8 cellular contexts compared by ENCODE assay signal in genomic region chr7:134885967-134886352, GRCh38.
DNase-seq lines count a peak whose midpoint lies in the region; ATAC-seq and TF ChIP-seq lines count a peak whose summit lies in the region.

No MANE protein-coding gene starts in this region.

- TF ChIP-seq EP300 in esophagus muscularis mucosa (IDR thresholded peaks at IDR 0.05): no peak

- H3K4me3 Mint-ChIP-seq in CD4-positive, CD25-positive, alpha-beta regulatory T cell: peak overlapping the region in 1 of 4 donors; percentile 32
- H3K4me3 Mint-ChIP-seq in osteocyte (ENCODE audit: unreplicated experiment): no peak overlapping the region

- H3K27ac ChIP-seq in CD4-positive, CD25-positive, alpha-beta regulatory T cell (ENCODE audit: insufficient read depth, low read length, poor library complexity, severe bottlenecking): no peak overlapping the region
- H3K27ac ChIP-seq in esophagus muscularis mucosa (replicated peaks in 1 of 4) (peak overlapping the region; percentile 74 to 87 (median 82)), substantia nigra (ENCODE audit: low read depth, low read length, poor library complexity, severe bottlenecking) (no peak overlapping the region)

- H3K36me3 ChIP-seq in CD4-positive, CD25-positive, alpha-beta regulatory T cell (ENCODE audit: control insufficient read depth, insufficient read depth, low read length): no peaks in the 10 kb centered on the region
- peaks cover 0 to 16% (median 5%) of the 10 kb centered on the region in 4 donors for H3K36me3 ChIP-seq in esophagus muscularis mucosa

- peak overlapping the region in 2 of 3 donors; percentile 4 to 32 for H3K27ac Mint-ChIP-seq in CD4-positive, CD25-positive, alpha-beta regulatory T cell
- H3K27ac Mint-ChIP-seq in osteocyte (ENCODE audit: unreplicated experiment): peak overlapping the region; percentile 92

- intact Hi-C loops in esophagus muscularis mucosa (cut with DNase I): no loop called here

- H3K27me3 Mint-ChIP-seq in CD4-positive, CD25-positive, alpha-beta regulatory T cell: no peaks in the 10 kb centered on the region
- no peaks in the 10 kb centered on the region for H3K27me3 Mint-ChIP-seq in osteocyte (ENCODE audit: unreplicated experiment)

- no peak for TF ChIP-seq CTCF in esophagus muscularis mucosa (IDR thresholded peaks at IDR 0.05)
- no peak for TF ChIP-seq CTCF in osteocyte (IDR thresholded peaks at IDR 0.05)

- no peaks in the 10 kb centered on the region for H3K36me3 Mint-ChIP-seq in CD4-positive, CD25-positive, alpha-beta regulatory T cell
- H3K36me3 Mint-ChIP-seq in osteocyte (ENCODE audit: unreplicated experiment): peaks cover 47% of the 10 kb centered on the region

- no peaks in the 10 kb centered on the region for H3K4me1 ChIP-seq in CD4-positive, CD25-positive, alpha-beta regulatory T cell (ENCODE audit: control insufficient read depth, insufficient read depth, low read length, poor library complexity, severe bottlenecking)
- H3K4me1 ChIP-seq in esophagus muscularis mucosa: peaks cover 53 to 98% (median 92%) of the 10 kb centered on the region in 4 donors

- peaks cover 0 to under 1% (median 0%) of the 10 kb centered on the region in 7 donors for H3K9me3 Mint-ChIP-seq in CD4-positive, CD25-positive, alpha-beta regulatory T cell
- H3K9me3 Mint-ChIP-seq in osteocyte (ENCODE audit: unreplicated experiment): no peaks in the 10 kb centered on the region

- no peaks in the 10 kb centered on the region for H3K9me3 ChIP-seq in CD4-positive, CD25-positive, alpha-beta regulatory T cell (ENCODE audit: control insufficient read depth in 2 of 2, low read length in 2 of 2)
- H3K9me3 ChIP-seq in esophagus muscularis mucosa: no peaks in the 10 kb centered on the region

- H3K27me3 ChIP-seq in CD4-positive, CD25-positive, alpha-beta regulatory T cell (ENCODE audit: control insufficient read depth, insufficient read depth, low read length): peaks cover 3% of the 10 kb centered on the region
- no peaks in the 10 kb centered on the region for H3K27me3 ChIP-seq in esophagus muscularis mucosa

- TF ChIP-seq POLR2A in esophagus muscularis mucosa (IDR thresholded peaks at IDR 0.05; ENCODE audit: low read depth): no peak

- no peak for ATAC-seq in CD4-positive, CD25-positive, alpha-beta regulatory T cell (ENCODE audit: low read depth in 2 of 2)
- ATAC-seq in GM19324 (IDR thresholded peaks at IDR 0.05; ENCODE audit: low FRiP score, unreplicated experiment): no peak

- WGBS in esophagus muscularis mucosa: 19% methylated on average over 1 of the region's 1 CpG

- no peak for DNase-seq in CD4-positive, CD25-positive, alpha-beta regulatory T cell
- DNase-seq in NOMO-1 treated with dmso at 0.1 percent for 144 hours (lab: John Stamatoyannopoulos, UW; ENCODE audit: unreplicated experiment): peak; percentile 16
- peak; percentile 31 for DNase-seq in esophagus muscularis mucosa (ENCODE audit: extremely low spot score)
- no peak for DNase-seq in osteocyte (ENCODE audit: extremely low spot score, unreplicated experiment)
- no peak for DNase-seq in substantia nigra (lab: John Stamatoyannopoulos, UW)
- DNase-seq in cerebellar nuclear complex (lab: John Stamatoyannopoulos, UW): no peak
- DNase-seq in activated effector memory CD4-positive, alpha-beta T cell treated with anti-CD3 and anti-CD28 coated beads, Interleukin-2, amount 50 U/mL, for 16 hours: no peak

- no peak overlapping the region for H3K4me3 ChIP-seq in CD4-positive, CD25-positive, alpha-beta regulatory T cell (ENCODE audit: low read depth, low read length)
- H3K4me3 ChIP-seq in esophagus muscularis mucosa: peak overlapping the region in 2 of 4 donors; percentile 2 to 7

- peaks cover 0 to 17% (median 4%) of the 10 kb centered on the region in 4 donors for H3K4me1 Mint-ChIP-seq in CD4-positive, CD25-positive, alpha-beta regulatory T cell
- peaks cover 78% of the 10 kb centered on the region for H3K4me1 Mint-ChIP-seq in osteocyte (ENCODE audit: unreplicated experiment)

Comparison
In these comparisons a context has a peak if more than half of its experiments do, and no peak if none do; other contexts are left out.
1. DNase-seq: peak in NOMO-1 treated with dmso at 0.1 percent for 144 hours (single experiment) and esophagus muscularis mucosa (single experiment); none in CD4-positive, CD25-positive, alpha-beta regulatory T cell (0 of 3), osteocyte (single experiment), substantia nigra (0 of 49), cerebellar nuclear complex (0 of 2) and activated effector memory CD4-positive, alpha-beta T cell treated with anti-CD3 and anti-CD28 coated beads, Interleukin-2, amount 50 U/mL, for 16 hours (single experiment).
2. H3K27ac ChIP-seq: peak in esophagus muscularis mucosa (4 of 4); none in CD4-positive, CD25-positive, alpha-beta regulatory T cell (single experiment) and substantia nigra (single experiment).